ENCODE assay signal across 8 cellular contexts in genomic region chr10:79070611-79071534, GRCh38. TPM values are rescaled to one million over a fixed set of nuclear protein-coding genes. Genes with fewer than 3 reads are reported as not detected.
DNase-seq lines count a peak whose midpoint lies in the region; ATAC-seq and TF ChIP-seq lines count a peak whose summit lies in the region.

No MANE protein-coding gene starts in this region.

- no peaks in the 10 kb centered on the region for H3K9me3 Mint-ChIP-seq in activated B cell treated with CpG ODN at 0.5 μM for 24 hours

- WGBS in mesodermal cell (ENCODE audit: insufficient coverage in 2 of 2), 2 experiments = 0 to 1% methylated on average over 23 to 28 of the region's 42 CpGs

- no peak overlapping the region for H2AFZ ChIP-seq in MM.1S (ENCODE audit: low read length)

- no peaks in the 10 kb centered on the region for H3K9me2 ChIP-seq in MM.1S (replicated peaks; ENCODE audit: insufficient read depth, low read length)

- H3K4me3 Mint-ChIP-seq in activated B cell treated with CpG ODN at 0.5 μM for 24 hours = peak overlapping the region; percentile 80

- H3K27ac ChIP-seq in MM.1S (ENCODE audit: low read length) = no peak overlapping the region
- H3K27ac ChIP-seq in mesodermal cell (ENCODE audit: low read depth, low read length, severe bottlenecking) = peak overlapping the region; percentile 78

- H3K79me2 ChIP-seq in MM.1S (ENCODE audit: low read length) = peaks cover 44% of the 10 kb centered on the region

- no peak overlapping the region for H3K27ac Mint-ChIP-seq in activated B cell treated with CpG ODN at 0.5 μM for 24 hours

- no peak for ATAC-seq in activated B cell treated with CpG ODN at 0.5 μM for 24 hours (ENCODE audit: low read depth)
- no peak for ATAC-seq in GM21576 (IDR thresholded peaks at IDR 0.05; ENCODE audit: unreplicated experiment)
- ATAC-seq in GM21737 (IDR thresholded peaks at IDR 0.05; ENCODE audit: unreplicated experiment) = no peak

- peaks cover 7% of the 10 kb centered on the region; the same call in 1 of the 2 replicates for H3F3A ChIP-seq in MM.1S (ENCODE audit: insufficient read depth, low read length)

- intact Hi-C loops in activated B cell treated with CpG ODN at 0.5 μM for 24 hours (cut with micrococcal nuclease) = no loop called here

- H3K36me3 Mint-ChIP-seq in activated B cell treated with CpG ODN at 0.5 μM for 24 hours (ENCODE audit: low read depth) = peaks cover 5% of the 10 kb centered on the region

- H3K4me1 Mint-ChIP-seq in activated B cell treated with CpG ODN at 0.5 μM for 24 hours = peaks cover 30% of the 10 kb centered on the region

- H3K27me3 Mint-ChIP-seq in activated B cell treated with CpG ODN at 0.5 μM for 24 hours = peaks cover 32% of the 10 kb centered on the region

- peak; percentile 82 for DNase-seq in ELF-1 (ENCODE audit: low read depth, low spot score)
- DNase-seq in MM.1S = peak; percentile 26
- peak; percentile 34 for DNase-seq in activated B cell treated with CpG ODN at 0.5 μM for 24 hours
- DNase-seq in epithelial cell of proximal tubule (ENCODE audit: low read depth) = no peak
- peak; percentile 73 for DNase-seq in superior temporal gyrus (ENCODE audit: extremely low spot score)

- TF ChIP-seq CTCF in MM.1S (IDR thresholded peaks at IDR 0.05; ENCODE audit: low read length) = no peak
- no peak for TF ChIP-seq CTCF in activated B cell treated with CpG ODN at 0.5 μM for 24 hours (IDR thresholded peaks at IDR 0.05)
- peak; percentile 3 for TF ChIP-seq CTCF in epithelial cell of proximal tubule (conservative IDR thresholded peaks at IDR 0.05; ENCODE audit: low read depth, low read length)

- no peaks in the 10 kb centered on the region for H3K27me3 ChIP-seq in MM.1S (replicated peaks; ENCODE audit: insufficient read depth, low read length)

- peak overlapping the region; percentile 85 for H3K4me2 ChIP-seq in MM.1S (ENCODE audit: low read depth, low read length)

- POLR2A ChIA-PET in activated B cell treated with CpG ODN at 0.5 μM for 24 hours (lab: Charles Lee) = interaction anchor here (0.9 to 1.0 kb wide), 4 partner anchors 8 to 184 kb away, joined by 3 read pairs; no protein-coding TSS in a partner anchor

- CTCF ChIA-PET in activated B cell treated with CpG ODN at 0.5 μM for 24 hours (lab: Charles Lee) = no interaction called here

- H3K36me3 ChIP-seq in MM.1S (replicated peaks; ENCODE audit: insufficient read depth, low read length) = no peaks in the 10 kb centered on the region
- peaks cover 7% of the 10 kb centered on the region for H3K36me3 ChIP-seq in mesodermal cell (ENCODE audit: control insufficient read depth, insufficient read depth, low read length)

- H3K4me3 ChIP-seq in MM.1S (ENCODE audit: low read length) (peak overlapping the region; percentile 91), epithelial cell of proximal tubule (ENCODE audit: low read depth, low read length) (peak overlapping the region; percentile 99), mesodermal cell (ENCODE audit: extremely low read depth, insufficient read depth, low read length, poor library complexity, severe bottlenecking) (peak overlapping the region; percentile 86)

- H3K9ac ChIP-seq in MM.1S (ENCODE audit: low read length) = peak overlapping the region; percentile 37; the same call in 1 of the 2 replicates

- no peaks in the 10 kb centered on the region for H4K20me1 ChIP-seq in MM.1S (ENCODE audit: insufficient read depth, low read length)

- no peaks in the 10 kb centered on the region for H3K4me1 ChIP-seq in MM.1S (ENCODE audit: low read length)
- H3K4me1 ChIP-seq in mesodermal cell (ENCODE audit: control insufficient read depth, insufficient read depth, low read length, poor library complexity, severe bottlenecking) = peaks cover 31% of the 10 kb centered on the region

- H3K9me3 ChIP-seq in MM.1S (replicated peaks; ENCODE audit: insufficient read depth, low read length) = no peaks in the 10 kb centered on the region
- no peaks in the 10 kb centered on the region for H3K9me3 ChIP-seq in mesodermal cell (ENCODE audit: control insufficient read depth, low read length)

RNA-seq across cellular contexts. Expression of gene ZMIZ1, which starts 2.1 kb away (rescaled TPM):
- 88.2 and 93.9 TPM in 2 replicates for total RNA-seq in activated B cell treated with CpG ODN at 0.5 μM for 24 hours
- total RNA-seq in epithelial cell of proximal tubule = 16.5 and 21.4 TPM in 2 replicates
- polyA plus RNA-seq in mesodermal cell (2013, experiment 1 of 2) = 53.5 TPM
- polyA plus RNA-seq in mesodermal cell (2013, experiment 2 of 2) = 52.9 TPM
